Comparison of ENCODE assay signal across 19 cellular contexts in the genomic region with DNA sequence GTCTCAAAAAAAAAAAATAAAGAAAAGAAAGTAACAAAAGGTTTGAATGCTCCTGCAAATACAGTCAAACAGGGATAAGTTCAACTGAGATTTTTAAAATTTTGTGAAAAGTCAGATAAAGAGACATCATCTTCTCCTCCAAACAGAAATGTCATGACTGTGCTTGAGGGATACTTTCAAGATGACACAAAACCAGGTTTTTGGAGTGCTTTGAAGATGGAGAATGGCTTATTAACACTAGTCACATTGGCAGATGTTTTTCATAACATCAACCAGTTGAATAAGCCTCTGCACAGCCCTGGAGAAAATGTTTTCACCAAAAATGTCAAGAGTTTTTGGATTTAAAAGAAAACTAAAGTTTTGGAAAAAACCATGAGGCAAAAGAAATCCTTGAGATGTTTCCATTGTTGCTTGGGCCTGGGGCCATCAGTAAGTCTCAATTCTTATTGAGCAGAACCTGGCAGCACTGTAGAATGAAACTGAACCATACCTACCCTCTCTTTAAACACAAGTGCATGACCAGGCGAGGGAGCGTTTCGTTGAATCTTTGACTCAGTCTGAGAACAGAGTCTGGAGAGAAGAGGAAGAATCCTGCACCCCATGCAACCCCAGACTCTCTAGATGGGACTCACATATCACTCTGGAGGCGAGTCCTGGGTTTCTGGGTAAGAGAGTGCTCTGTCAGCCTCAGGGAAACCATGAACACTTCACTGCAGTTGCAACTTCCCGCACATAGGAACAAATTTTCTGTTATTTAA. TPM values are rescaled to one million over a fixed set of nuclear protein-coding genes. Genes with fewer than 3 reads are reported as not detected.
DNase-seq lines count a peak whose midpoint lies in the region; ATAC-seq lines count a peak whose summit lies in the region.
"Had no signal": no experiment of that assay in that cellular context is flagged by ENCODE, and none has a peak within 500 bp of the region (broad histone marks: within the 10 kb centered on the region; RNA-seq: fewer than 3 reads in every experiment).

No MANE protein-coding gene starts in this region.

- no peaks in the 10 kb centered on the region for H3K27me3 Mint-ChIP-seq in activated CD4-positive, alpha-beta T cell treated with anti-CD3 and anti-CD28 coated beads for 36 hours
- H3K27me3 Mint-ChIP-seq in activated T-helper 1 cell treated with anti-CD3 and anti-CD28 coated beads, Interleukin-12 subunit alpha, Interleukin-12 subunit beta, Interleukin-2, Interleukin-4 antibody, amounts not matched to agents 30 ng/mL and 10 ng/mL and 1 ng/mL, durations not matched to agents 14 hours and 24 hours and 36 hours (ENCODE audit: insufficient read depth) = no peaks in the 10 kb centered on the region
- H3K27me3 Mint-ChIP-seq in stimulated activated naive CD8-positive, alpha-beta T cell treated with anti-CD3 and anti-CD28 coated beads, Interleukin-15, amount 100 ng/mL, for 72 hours = no peaks in the 10 kb centered on the region

- POLR2A ChIA-PET in activated CD4-positive, alpha-beta T cell treated with anti-CD3 and anti-CD28 coated beads for 36 hours (lab: Charles Lee) = no interaction called here

- intact Hi-C loops in activated CD4-positive, alpha-beta T cell treated with anti-CD3 and anti-CD28 coated beads for 36 hours (cut with DNase I, micrococcal nuclease) = loop anchor here (1.0 to 10.0 kb wide), 4 partner anchors 25 to 343 kb away; no protein-coding TSS in a partner anchor
- intact Hi-C loops in activated T-helper 1 cell treated with anti-CD3 and anti-CD28 coated beads, Interleukin-12 subunit alpha, Interleukin-12 subunit beta, Interleukin-2, Interleukin-4 antibody, amounts not matched to agents 30 ng/mL and 10 ng/mL and 1 ng/mL, durations not matched to agents 14 hours and 24 hours and 36 hours (cut with micrococcal nuclease) = no loop called here

- peaks cover 13% of the 10 kb centered on the region for H3K36me3 Mint-ChIP-seq in activated CD4-positive, alpha-beta T cell treated with anti-CD3 and anti-CD28 coated beads for 36 hours (ENCODE audit: low read depth)
- H3K36me3 Mint-ChIP-seq in activated naive CD4-positive, alpha-beta T cell treated with anti-CD3 and anti-CD28 coated beads, Interleukin-2, amount 50 U/mL, for 72 hours = peaks cover 6 to 64% of the 10 kb centered on the region in 2 donors
- H3K36me3 Mint-ChIP-seq in activated T-helper 1 cell treated with anti-CD3 and anti-CD28 coated beads, Interleukin-12 subunit alpha, Interleukin-12 subunit beta, Interleukin-2, Interleukin-4 antibody, amounts not matched to agents 30 ng/mL and 10 ng/mL and 1 ng/mL, durations not matched to agents 14 hours and 24 hours and 36 hours (ENCODE audit: low read depth) = peaks cover 49% of the 10 kb centered on the region
- H3K36me3 Mint-ChIP-seq: CD14-positive monocyte had no signal

- H3K4me1 Mint-ChIP-seq in activated CD4-positive, alpha-beta T cell treated with anti-CD3 and anti-CD28 coated beads for 36 hours = peaks cover 61% of the 10 kb centered on the region
- peaks cover 74% of the 10 kb centered on the region for H3K4me1 Mint-ChIP-seq in activated T-helper 1 cell treated with anti-CD3 and anti-CD28 coated beads, Interleukin-12 subunit alpha, Interleukin-12 subunit beta, Interleukin-2, Interleukin-4 antibody, amounts not matched to agents 30 ng/mL and 10 ng/mL and 1 ng/mL, durations not matched to agents 14 hours and 24 hours and 36 hours (ENCODE audit: low read depth)
- H3K4me1 Mint-ChIP-seq in stimulated activated naive CD8-positive, alpha-beta T cell treated with anti-CD3 and anti-CD28 coated beads, Interleukin-15, amount 100 ng/mL, for 72 hours = peaks cover 58% of the 10 kb centered on the region
- H3K4me1 Mint-ChIP-seq: CD14-positive monocyte had no signal

- no peak overlapping the region for H3K4me3 Mint-ChIP-seq in activated CD4-positive, alpha-beta T cell treated with anti-CD3 and anti-CD28 coated beads for 36 hours
- H3K4me3 Mint-ChIP-seq in activated T-helper 1 cell treated with anti-CD3 and anti-CD28 coated beads, Interleukin-12 subunit alpha, Interleukin-12 subunit beta, Interleukin-2, Interleukin-4 antibody, amounts not matched to agents 30 ng/mL and 10 ng/mL and 1 ng/mL, durations not matched to agents 14 hours and 24 hours and 36 hours = peak overlapping the region; percentile 43
- H3K4me3 Mint-ChIP-seq in stimulated activated naive CD8-positive, alpha-beta T cell treated with anti-CD3 and anti-CD28 coated beads, Interleukin-15, amount 100 ng/mL, for 72 hours = peak overlapping the region in 1 of 2 donors; percentile 13
- H3K4me3 Mint-ChIP-seq: CD14-positive monocyte had no signal

- ATAC-seq in activated CD4-positive, alpha-beta T cell treated with anti-CD3 and anti-CD28 coated beads for 36 hours = peak; percentile 67
- peak; percentile 63 to 84 for ATAC-seq in activated naive CD4-positive, alpha-beta T cell treated with anti-CD3 and anti-CD28 coated beads, Interleukin-2, amount 50 U/mL, for 72 hours
- peak; percentile 64 for ATAC-seq in stimulated activated naive CD8-positive, alpha-beta T cell treated with anti-CD3 and anti-CD28 coated beads, Interleukin-15, amount 100 ng/mL, for 72 hours
- ATAC-seq: HCT116, PC-3 had no signal

- DNase-seq in activated CD4-positive, alpha-beta T cell treated with anti-CD3 and anti-CD28 coated beads for 36 hours = peak; percentile 46
- no peak for DNase-seq in activated CD4-positive, alpha-beta T cell treated with anti-CD3 and anti-CD28 coated beads, Interleukin-2, amount 50 U/mL, for 1 hour
- DNase-seq in activated naive CD4-positive, alpha-beta T cell treated with anti-CD3 and anti-CD28 coated beads, Interleukin-2, amount 50 U/mL, for 72 hours (ENCODE audit: low spot score in 2 of 2) = peak in 1 of 2 donors; percentile 49
- DNase-seq in activated naive CD4-positive, alpha-beta T cell treated with Interleukin-2 at 50 U/mL for 16 hours = no peak
- DNase-seq in activated T-helper 1 cell treated with anti-CD3 and anti-CD28 coated beads, Interleukin-12 subunit alpha, Interleukin-12 subunit beta, Interleukin-2, Interleukin-4 antibody, amounts not matched to agents 30 ng/mL and 10 ng/mL and 1 ng/mL, durations not matched to agents 14 hours and 24 hours and 36 hours (ENCODE audit: low spot score) = no peak
- no peak for DNase-seq in stimulated activated naive CD8-positive, alpha-beta T cell treated with anti-CD3 and anti-CD28 coated beads, Interleukin-15, amount 100 ng/mL, for 72 hours
- DNase-seq in globus pallidus (ENCODE audit: low spot score) (no peak), medulla oblongata (ENCODE audit: extremely low spot score) (no peak)
- DNase-seq: 8988T, DMS79 treated with DMSO at 0.1 percent for 48 hours, GOT3, IMR-90, NCI-H1417, NCI-H187, NCI-H345, NCI-H524 treated with DMSO at 0.1 percent for 48 hours, PC-3 had no signal

- CTCF ChIA-PET in activated CD4-positive, alpha-beta T cell treated with anti-CD3 and anti-CD28 coated beads for 36 hours (lab: Charles Lee) = no interaction called here

- H3K27ac Mint-ChIP-seq in activated CD4-positive, alpha-beta T cell treated with anti-CD3 and anti-CD28 coated beads for 36 hours = peak overlapping the region; percentile 84
- H3K27ac Mint-ChIP-seq in activated naive CD4-positive, alpha-beta T cell treated with anti-CD3 and anti-CD28 coated beads, Interleukin-2, amount 50 U/mL, for 72 hours = peak overlapping the region in 1 of 2 donors; percentile 96
- peak overlapping the region; percentile 91 for H3K27ac Mint-ChIP-seq in activated T-helper 1 cell treated with anti-CD3 and anti-CD28 coated beads, Interleukin-12 subunit alpha, Interleukin-12 subunit beta, Interleukin-2, Interleukin-4 antibody, amounts not matched to agents 30 ng/mL and 10 ng/mL and 1 ng/mL, durations not matched to agents 14 hours and 24 hours and 36 hours
- H3K27ac Mint-ChIP-seq in stimulated activated naive CD8-positive, alpha-beta T cell treated with anti-CD3 and anti-CD28 coated beads, Interleukin-15, amount 100 ng/mL, for 72 hours = no peak overlapping the region
- H3K27ac Mint-ChIP-seq: CD14-positive monocyte had no signal

- H3K9me3 Mint-ChIP-seq in activated CD4-positive, alpha-beta T cell treated with anti-CD3 and anti-CD28 coated beads for 36 hours (ENCODE audit: low read depth) = peaks cover 11% of the 10 kb centered on the region
- peaks cover 4 to 13% of the 10 kb centered on the region in 2 donors for H3K9me3 Mint-ChIP-seq in activated naive CD4-positive, alpha-beta T cell treated with anti-CD3 and anti-CD28 coated beads, Interleukin-2, amount 50 U/mL, for 72 hours
- peaks cover 18% of the 10 kb centered on the region for H3K9me3 Mint-ChIP-seq in activated T-helper 1 cell treated with anti-CD3 and anti-CD28 coated beads, Interleukin-12 subunit alpha, Interleukin-12 subunit beta, Interleukin-2, Interleukin-4 antibody, amounts not matched to agents 30 ng/mL and 10 ng/mL and 1 ng/mL, durations not matched to agents 14 hours and 24 hours and 36 hours
- peaks cover 13 to 14% of the 10 kb centered on the region in 2 donors for H3K9me3 Mint-ChIP-seq in stimulated activated naive CD8-positive, alpha-beta T cell treated with anti-CD3 and anti-CD28 coated beads, Interleukin-15, amount 100 ng/mL, for 72 hours

RNA-seq across cellular contexts. Expression of a gene that starts 37.4 kb away (rescaled TPM):
- 10 to 100 TPM; 32.9 to 39.0 TPM for total RNA-seq in activated CD4-positive, alpha-beta T cell treated with anti-CD3 and anti-CD28 coated beads for 36 hours
- 10 to 100 TPM; 27.5 to 48.4 TPM for total RNA-seq in activated naive CD4-positive, alpha-beta T cell treated with anti-CD3 and anti-CD28 coated beads, Interleukin-2, amount 50 U/mL, for 72 hours
- 45.9 and 50.4 TPM in 2 replicates for total RNA-seq in activated T-helper 1 cell treated with anti-CD3 and anti-CD28 coated beads, Interleukin-12 subunit alpha, Interleukin-12 subunit beta, Interleukin-2, Interleukin-4 antibody, amounts not matched to agents 30 ng/mL and 10 ng/mL and 1 ng/mL, durations not matched to agents 14 hours and 24 hours and 36 hours
- total RNA-seq: PC-3 had no signal

Comparison
In these comparisons a context has a peak if more than half of its experiments do, and no peak if none do; other contexts are left out.
1. H3K27ac Mint-ChIP-seq: peak in activated CD4-positive, alpha-beta T cell treated with anti-CD3 and anti-CD28 coated beads for 36 hours (single experiment) and activated T-helper 1 cell treated with anti-CD3 and anti-CD28 coated beads, Interleukin-12 subunit alpha, Interleukin-12 subunit beta, Interleukin-2, Interleukin-4 antibody, amounts not matched to agents 30 ng/mL and 10 ng/mL and 1 ng/mL, durations not matched to agents 14 hours and 24 hours and 36 hours (single experiment); none in stimulated activated naive CD8-positive, alpha-beta T cell treated with anti-CD3 and anti-CD28 coated beads, Interleukin-15, amount 100 ng/mL, for 72 hours (0 of 2).
2. Peak in every context shown above with its lines, with median percentiles within 50 percentile points of each other: ATAC-seq.